In the genomic region with DNA sequence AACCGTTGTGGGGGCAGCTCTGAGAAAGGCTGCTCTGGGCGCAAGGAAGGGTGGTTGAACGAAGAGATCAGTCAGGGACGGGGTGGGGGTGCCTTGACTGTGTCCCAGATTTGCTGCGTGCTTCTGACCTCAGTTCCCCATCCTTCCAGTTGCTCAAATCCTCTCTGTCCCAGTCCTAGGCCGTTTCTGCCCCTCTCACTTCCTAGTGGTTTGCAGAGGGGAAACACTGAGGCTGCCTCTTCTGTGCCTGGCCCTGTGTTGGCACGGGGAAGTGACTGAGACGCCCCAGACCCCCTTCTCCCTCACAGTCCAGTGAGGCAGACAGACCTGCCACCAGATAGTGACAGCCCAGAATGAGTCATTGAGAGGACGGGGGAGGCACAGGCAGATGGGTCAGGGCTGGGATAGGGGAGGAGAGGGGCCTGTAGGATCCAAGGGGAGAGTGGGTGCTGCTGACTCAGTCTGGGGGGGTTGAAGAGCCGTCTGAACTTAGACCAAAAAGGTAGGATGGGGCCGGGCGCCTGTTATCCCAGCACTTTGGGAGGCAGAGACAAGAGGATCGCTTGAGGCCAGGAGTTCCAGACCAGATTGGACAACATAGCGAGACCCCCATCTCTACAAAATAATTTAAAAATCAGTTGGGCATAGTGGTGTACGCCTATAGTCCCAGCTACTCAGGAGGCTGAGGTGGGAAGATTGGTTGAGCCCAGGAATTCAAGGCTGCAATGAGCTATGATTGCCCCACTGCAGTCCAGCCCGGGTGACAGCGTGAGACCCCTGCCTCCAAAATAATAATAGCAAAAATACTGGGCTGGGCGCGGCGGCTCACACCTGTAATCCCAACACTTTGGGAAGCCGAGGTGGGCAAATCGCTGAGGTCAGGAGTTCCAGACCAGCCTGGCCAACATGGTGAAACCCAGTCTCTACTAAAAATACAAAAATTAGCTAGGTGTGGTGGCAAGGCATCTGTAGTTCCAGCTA, we compare ENCODE assay signal across 8 cellular contexts. TPM values are rescaled to one million over a fixed set of nuclear protein-coding genes. Genes with fewer than 3 reads are reported as not detected.
DNase-seq lines count a peak whose midpoint lies in the region; ATAC-seq and TF ChIP-seq lines count a peak whose summit lies in the region.

No MANE protein-coding gene starts in this region.

- H3F3A ChIP-seq in GM23338 (replicated peaks; ENCODE audit: low read depth): no peaks in the 10 kb centered on the region

- H3K4me3 ChIP-seq in GM23338 (peak overlapping the region; percentile 79), endocrine pancreas (ENCODE audit: control insufficient read depth, insufficient read depth, low read length) (no peak overlapping the region)

- H3K27ac ChIP-seq in GM23338 (ENCODE audit: low read depth): no peak overlapping the region

- POLR2A ChIA-PET in naive thymus-derived CD8-positive, alpha-beta T cell (lab: Charles Lee): interaction anchor here (0.6 to 2.8 kb wide), 19 partner anchors 27 to 1211 kb away, joined by 3 to 20 read pairs (median 3); a partner anchor contains a TSS

- H3K27ac Mint-ChIP-seq in GM23338: peak overlapping the region; percentile 77; the same call in 1 of the 2 replicates
- peak overlapping the region; percentile 57 to 93 (median 86) for H3K27ac Mint-ChIP-seq in naive thymus-derived CD8-positive, alpha-beta T cell

- peak overlapping the region; percentile 84 for H3K4me3 Mint-ChIP-seq in GM23338
- peak overlapping the region; percentile 76 to 91 (median 84) for H3K4me3 Mint-ChIP-seq in naive thymus-derived CD8-positive, alpha-beta T cell

- H3K4me1 ChIP-seq in GM23338 (ENCODE audit: insufficient read depth) (peaks cover 5% of the 10 kb centered on the region; the same call in 1 of the 2 replicates), endocrine pancreas (ENCODE audit: control insufficient read depth, insufficient read depth, low read length) (no peaks in the 10 kb centered on the region)

- H3K9me2 ChIP-seq in GM23338 (ENCODE audit: insufficient read depth): no peaks in the 10 kb centered on the region

- no peak for DNase-seq in GM23338 (ENCODE audit: low spot score)
- no peak for DNase-seq in naive thymus-derived CD8-positive, alpha-beta T cell
- no peak for DNase-seq in NCI-H128 (lab: John Stamatoyannopoulos, UW; ENCODE audit: unreplicated experiment)
- DNase-seq in NCI-H1105 (lab: John Stamatoyannopoulos, UW): no peak

- peaks cover 10% of the 10 kb centered on the region for H3K27me3 Mint-ChIP-seq in GM23338 (ENCODE audit: insufficient read depth, low read depth, poor library complexity)
- H3K27me3 Mint-ChIP-seq in naive thymus-derived CD8-positive, alpha-beta T cell: no peaks in the 10 kb centered on the region

- no peak for TF ChIP-seq CTCF in GM23338 (conservative IDR thresholded peaks at IDR 0.05; ENCODE audit: low read depth in 2 of 2)

- H3K36me3 Mint-ChIP-seq in GM23338 (ENCODE audit: low read depth): peaks cover 3% of the 10 kb centered on the region; the same call in 2 of the 3 replicates
- H3K36me3 Mint-ChIP-seq in naive thymus-derived CD8-positive, alpha-beta T cell: peaks cover 3 to 10% (median 6%) of the 10 kb centered on the region in 3 donors

- no peaks in the 10 kb centered on the region for H3K9me3 ChIP-seq in endocrine pancreas (ENCODE audit: control insufficient read depth, low read length)

- peaks cover 4% of the 10 kb centered on the region; the same call in 2 of the 3 replicates for H3K4me1 Mint-ChIP-seq in GM23338
- H3K4me1 Mint-ChIP-seq in naive thymus-derived CD8-positive, alpha-beta T cell: peaks cover 6 to 15% (median 8%) of the 10 kb centered on the region in 4 donors

- H3K4me2 ChIP-seq in GM23338: peak overlapping the region; percentile 91

- no peaks in the 10 kb centered on the region for H3K9me3 Mint-ChIP-seq in GM23338
- peaks cover 0 to 6% (median 2%) of the 10 kb centered on the region in 9 donors for H3K9me3 Mint-ChIP-seq in naive thymus-derived CD8-positive, alpha-beta T cell

- H3K79me2 ChIP-seq in GM23338 (replicated peaks; ENCODE audit: insufficient read depth): no peaks in the 10 kb centered on the region

- ATAC-seq in GM23338 (peak; percentile 30), SK-N-SH treated with all-trans-retinoic acid at 6 μM for 48 hours (peak; percentile 24), GM18511 (IDR thresholded peaks at IDR 0.05; ENCODE audit: unreplicated experiment) (no peak), GM21423 (IDR thresholded peaks at IDR 0.05; ENCODE audit: unreplicated experiment) (no peak)
- peak in 1 of 2 donors; percentile 21 for ATAC-seq in naive thymus-derived CD8-positive, alpha-beta T cell

- H2AFZ ChIP-seq in GM23338: peak overlapping the region; percentile 98

- no peaks in the 10 kb centered on the region for H3K36me3 ChIP-seq in GM23338 (ENCODE audit: insufficient read depth)
- H3K36me3 ChIP-seq in endocrine pancreas (ENCODE audit: control insufficient read depth, insufficient read depth, low read length): no peaks in the 10 kb centered on the region

- no peaks in the 10 kb centered on the region for H4K20me1 ChIP-seq in GM23338 (replicated peaks; ENCODE audit: insufficient read depth)

- H3K27me3 ChIP-seq in GM23338 (ENCODE audit: insufficient read depth) (no peaks in the 10 kb centered on the region), endocrine pancreas (ENCODE audit: control insufficient read depth, insufficient read depth, low read length) (no peaks in the 10 kb centered on the region)

- H3K9ac ChIP-seq in endocrine pancreas (ENCODE audit: control insufficient read depth, insufficient read depth, low read length): peak overlapping the region; percentile 62

TF ChIP-seq in GM23338, 12 proteins besides CTCF, POLR2A, EP300 and RAD21 (continues in another document):
- TF ChIP-seq CREB1 (CRISPR knock-in tag; IDR thresholded peaks at IDR 0.05; ENCODE audit: low read depth) (no peak), ZNF114 (CRISPR knock-in tag; IDR thresholded peaks at IDR 0.05) (no peak), NANOG (IDR thresholded peaks at IDR 0.05; ENCODE audit: borderline replicate concordance) (no peak), ZNF331 (CRISPR knock-in tag; IDR thresholded peaks at IDR 0.05; ENCODE audit: low read depth) (no peak), POLR2AphosphoS5 (IDR thresholded peaks at IDR 0.05; ENCODE audit: low read depth) (no peak), EZH2 (IDR thresholded peaks at IDR 0.05; ENCODE audit: low read depth, unreplicated experiment) (no peak)

TF ChIP-seq in SK-N-SH treated with all-trans-retinoic acid at 6 μM for 48 hours, 23 proteins besides CTCF, POLR2A, EP300 and RAD21 (continues in another document):
- no peak for TF ChIP-seq OSR1 (CRISPR knock-in tag; IDR thresholded peaks at IDR 0.05)
- TF ChIP-seq, protein P1, sequence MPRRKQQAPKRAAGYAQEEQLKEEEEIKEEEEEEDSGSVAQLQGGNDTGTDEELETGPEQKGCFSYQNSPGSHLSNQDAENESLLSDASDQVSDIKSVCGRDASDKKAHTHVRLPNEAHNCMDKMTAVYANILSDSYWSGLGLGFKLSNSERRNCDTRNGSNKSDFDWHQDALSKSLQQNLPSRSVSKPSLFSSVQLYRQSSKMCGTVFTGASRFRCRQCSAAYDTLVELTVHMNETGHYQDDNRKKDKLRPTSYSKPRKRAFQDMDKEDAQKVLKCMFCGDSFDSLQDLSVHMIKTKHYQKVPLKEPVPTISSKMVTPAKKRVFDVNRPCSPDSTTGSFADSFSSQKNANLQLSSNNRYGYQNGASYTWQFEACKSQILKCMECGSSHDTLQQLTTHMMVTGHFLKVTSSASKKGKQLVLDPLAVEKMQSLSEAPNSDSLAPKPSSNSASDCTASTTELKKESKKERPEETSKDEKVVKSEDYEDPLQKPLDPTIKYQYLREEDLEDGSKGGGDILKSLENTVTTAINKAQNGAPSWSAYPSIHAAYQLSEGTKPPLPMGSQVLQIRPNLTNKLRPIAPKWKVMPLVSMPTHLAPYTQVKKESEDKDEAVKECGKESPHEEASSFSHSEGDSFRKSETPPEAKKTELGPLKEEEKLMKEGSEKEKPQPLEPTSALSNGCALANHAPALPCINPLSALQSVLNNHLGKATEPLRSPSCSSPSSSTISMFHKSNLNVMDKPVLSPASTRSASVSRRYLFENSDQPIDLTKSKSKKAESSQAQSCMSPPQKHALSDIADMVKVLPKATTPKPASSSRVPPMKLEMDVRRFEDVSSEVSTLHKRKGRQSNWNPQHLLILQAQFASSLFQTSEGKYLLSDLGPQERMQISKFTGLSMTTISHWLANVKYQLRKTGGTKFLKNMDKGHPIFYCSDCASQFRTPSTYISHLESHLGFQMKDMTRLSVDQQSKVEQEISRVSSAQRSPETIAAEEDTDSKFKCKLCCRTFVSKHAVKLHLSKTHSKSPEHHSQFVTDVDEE (CRISPR knock-in tag; IDR thresholded peaks at IDR 0.05): no peak
- TF ChIP-seq SNAI2 (CRISPR knock-in tag; IDR thresholded peaks at IDR 0.05): no peak
- TF ChIP-seq PPARA (CRISPR knock-in tag; IDR thresholded peaks at IDR 0.05; ENCODE audit: borderline replicate concordance): no peak
- TF ChIP-seq, protein P2, sequence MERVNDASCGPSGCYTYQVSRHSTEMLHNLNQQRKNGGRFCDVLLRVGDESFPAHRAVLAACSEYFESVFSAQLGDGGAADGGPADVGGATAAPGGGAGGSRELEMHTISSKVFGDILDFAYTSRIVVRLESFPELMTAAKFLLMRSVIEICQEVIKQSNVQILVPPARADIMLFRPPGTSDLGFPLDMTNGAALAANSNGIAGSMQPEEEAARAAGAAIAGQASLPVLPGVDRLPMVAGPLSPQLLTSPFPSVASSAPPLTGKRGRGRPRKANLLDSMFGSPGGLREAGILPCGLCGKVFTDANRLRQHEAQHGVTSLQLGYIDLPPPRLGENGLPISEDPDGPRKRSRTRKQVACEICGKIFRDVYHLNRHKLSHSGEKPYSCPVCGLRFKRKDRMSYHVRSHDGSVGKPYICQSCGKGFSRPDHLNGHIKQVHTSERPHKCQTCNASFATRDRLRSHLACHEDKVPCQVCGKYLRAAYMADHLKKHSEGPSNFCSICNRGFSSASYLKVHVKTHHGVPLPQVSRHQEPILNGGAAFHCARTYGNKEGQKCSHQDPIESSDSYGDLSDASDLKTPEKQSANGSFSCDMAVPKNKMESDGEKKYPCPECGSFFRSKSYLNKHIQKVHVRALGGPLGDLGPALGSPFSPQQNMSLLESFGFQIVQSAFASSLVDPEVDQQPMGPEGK (CRISPR knock-in tag; IDR thresholded peaks at IDR 0.05; ENCODE audit: borderline replicate concordance): no peak

RNA-seq across cellular contexts. Expression of a gene that starts 26.4 kb away (rescaled TPM):
- total RNA-seq in GM23338 (2014; rRNA removed; shearing (Covaris generic)): 21.6 and 28.5 TPM in 2 replicates
- polyA plus RNA-seq in GM23338 (2016; fragmentation: Nextera tagmentation; extraction: Ambion mirVana): 8.5 and 9.6 TPM in 2 replicates
- 10 to 100 TPM; 15.6 to 16.9 TPM for total RNA-seq in naive thymus-derived CD8-positive, alpha-beta T cell
- 1 to 10 TPM in 1 of 3 donors, under 1 TPM in 2; 0.80 to 1.2 (median 0.83) TPM for polyA plus RNA-seq in naive thymus-derived CD8-positive, alpha-beta T cell

RNA-seq across cellular contexts. Expression of a gene that starts 52.7 kb away (rescaled TPM):
- total RNA-seq in GM23338 (2014; rRNA removed; shearing (Covaris generic)): 42.6 and 59.6 TPM in 2 replicates
- polyA plus RNA-seq in GM23338 (2016; fragmentation: Nextera tagmentation; extraction: Ambion mirVana): 13.4 and 13.9 TPM in 2 replicates
- 10 to 100 TPM; 39.2 to 39.3 TPM for total RNA-seq in naive thymus-derived CD8-positive, alpha-beta T cell
- polyA plus RNA-seq in naive thymus-derived CD8-positive, alpha-beta T cell: 10 to 100 TPM in 2 of 3 donors, 1 to 10 TPM in 1; 9.8 to 14.8 (median 13.3) TPM

RNA-seq across cellular contexts. Expression of a gene that starts 52.9 kb away (rescaled TPM):
- total RNA-seq in GM23338 (2014; rRNA removed; shearing (Covaris generic)): 9.8 and 12.6 TPM in 2 replicates
- polyA plus RNA-seq in GM23338 (2016; fragmentation: Nextera tagmentation; extraction: Ambion mirVana): 5.3 and 5.4 TPM in 2 replicates
- total RNA-seq in naive thymus-derived CD8-positive, alpha-beta T cell: 1 to 10 TPM; 6.3 to 8.1 TPM
- polyA plus RNA-seq in naive thymus-derived CD8-positive, alpha-beta T cell: 1 to 10 TPM; 2.9 to 5.7 (median 4.0) TPM

Comparison
In these comparisons a context has a peak if more than half of its experiments do, and no peak if none do; other contexts are left out.
1. ATAC-seq: peak in GM23338 (single experiment) and SK-N-SH treated with all-trans-retinoic acid at 6 μM for 48 hours (single experiment); none in GM18511 (single experiment) and GM21423 (single experiment).